In the genomic region with DNA sequence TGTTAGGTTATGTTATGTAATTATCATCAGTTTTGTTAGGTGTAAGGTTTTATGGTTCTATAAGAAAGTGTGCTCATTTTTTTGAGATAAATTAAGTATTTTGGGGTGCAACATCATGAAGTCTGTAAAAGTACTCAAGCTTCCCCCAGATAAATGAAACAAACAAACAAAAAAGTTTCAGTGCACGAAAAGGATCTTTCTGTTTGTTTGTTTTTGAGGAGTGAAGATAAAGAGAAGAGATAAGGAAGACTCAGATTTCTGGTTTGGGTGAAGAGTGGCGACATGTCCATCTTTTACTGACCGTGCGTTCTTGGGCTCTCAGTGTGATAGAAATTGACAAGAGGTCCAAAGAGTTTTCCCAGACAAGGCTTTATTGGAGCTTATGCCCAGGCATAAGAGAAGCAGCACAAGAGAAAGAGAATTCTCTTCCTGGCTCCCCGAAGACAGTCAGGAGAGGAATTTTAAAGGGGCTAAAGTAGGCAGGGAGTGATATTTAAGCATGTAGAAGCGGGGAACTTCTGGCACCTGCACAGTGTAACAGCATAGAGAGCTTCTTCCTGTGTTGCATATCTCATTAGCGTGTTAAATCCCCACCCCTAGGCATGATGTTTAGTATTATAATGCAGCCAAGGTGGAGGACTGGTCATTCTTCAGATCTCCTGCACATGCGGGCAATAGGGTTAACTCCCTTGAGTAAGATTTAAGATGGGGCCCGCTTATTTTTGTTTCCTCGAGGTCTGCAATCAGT, we compare ENCODE assay signal across 30 cellular contexts.
"Had no signal": no experiment of that assay in that cellular context is flagged by ENCODE, and none has a peak within 500 bp of the region (broad histone marks: within the 10 kb centered on the region; RNA-seq: fewer than 3 reads in every experiment).

No MANE protein-coding gene starts in this region.

- ATAC-seq: gastroesophageal sphincter; left cardiac atrium; left ventricle myocardium superior; naive thymus-derived CD8-positive, alpha-beta T cell; right lobe of liver; stimulated activated effector memory CD8-positive, alpha-beta T cell treated with anti-CD3 and anti-CD28 coated beads, Interleukin-12 subunit alpha, Interleukin-12 subunit beta, amount 100 ng/mL, for 72 hours; T-helper 17 cell had no signal

- H3K27ac Mint-ChIP-seq: activated CD4-positive, alpha-beta memory T cell treated with anti-CD3 and anti-CD28 coated beads, Interleukin-2, amount 10 ng/mL, durations not matched to agents 7 days and 5 days; activated CD4-positive, alpha-beta T cell treated with anti-CD3 and anti-CD28 coated beads, Interleukin-2, amount 10 ng/mL, durations not matched to agents 7 days and 5 days; activated naive CD4-positive, alpha-beta T cell treated with anti-CD3 and anti-CD28 coated beads, Interleukin-2, amount 10 ng/mL, durations not matched to agents 7 days and 5 days; activated naive CD8-positive, alpha-beta T cell treated with anti-CD3 and anti-CD28 coated beads, Interleukin-2, amount 10 ng/mL, durations not matched to agents 7 days and 5 days; activated T-cell treated with anti-CD3 and anti-CD28 coated beads, Interleukin-2, amount 50 U/mL, for 24 hours; brain; stimulated activated effector memory CD8-positive, alpha-beta T cell treated with anti-CD3 and anti-CD28 coated beads, Interleukin-12 subunit alpha, Interleukin-12 subunit beta, amount 100 ng/mL, for 72 hours; T-helper 17 cell had no signal

- H3K4me3 ChIP-seq: ascending aorta, cardiac muscle cell, gastroesophageal sphincter, hepatocyte, right lobe of liver, skin epidermis, stomach, thyroid gland, upper lobe of left lung, vagina had no signal

- H3K4me2 ChIP-seq: hepatocyte had no signal

- H3K9me3 ChIP-seq: ascending aorta, right lobe of liver, thyroid gland, upper lobe of left lung, vagina had no signal

- H3K27ac ChIP-seq: ascending aorta, cardiac muscle cell, gastroesophageal sphincter, hepatocyte, right lobe of liver, skin epidermis, stomach, thyroid gland, upper lobe of left lung, vagina had no signal

- H3K9me3 Mint-ChIP-seq: activated CD4-positive, alpha-beta memory T cell treated with anti-CD3 and anti-CD28 coated beads, Interleukin-2, amount 10 ng/mL, durations not matched to agents 7 days and 5 days; activated CD4-positive, alpha-beta T cell treated with anti-CD3 and anti-CD28 coated beads, Interleukin-2, amount 10 ng/mL, durations not matched to agents 7 days and 5 days; activated naive CD4-positive, alpha-beta T cell treated with anti-CD3 and anti-CD28 coated beads, Interleukin-2, amount 10 ng/mL, durations not matched to agents 7 days and 5 days; activated naive CD8-positive, alpha-beta T cell treated with anti-CD3 and anti-CD28 coated beads, Interleukin-2, amount 10 ng/mL, durations not matched to agents 7 days and 5 days; activated T-cell treated with anti-CD3 and anti-CD28 coated beads, Interleukin-2, amount 50 U/mL, for 24 hours; naive thymus-derived CD8-positive, alpha-beta T cell; stimulated activated effector memory CD8-positive, alpha-beta T cell treated with anti-CD3 and anti-CD28 coated beads, Interleukin-12 subunit alpha, Interleukin-12 subunit beta, amount 100 ng/mL, for 72 hours had no signal

- H3K4me1 Mint-ChIP-seq: activated CD4-positive, alpha-beta T cell treated with anti-CD3 and anti-CD28 coated beads, Interleukin-2, amount 10 ng/mL, durations not matched to agents 7 days and 5 days; activated naive CD4-positive, alpha-beta T cell treated with anti-CD3 and anti-CD28 coated beads, Interleukin-2, amount 10 ng/mL, durations not matched to agents 7 days and 5 days; activated naive CD8-positive, alpha-beta T cell treated with anti-CD3 and anti-CD28 coated beads, Interleukin-2, amount 10 ng/mL, durations not matched to agents 7 days and 5 days; brain had no signal

- H3K4me1 ChIP-seq: ascending aorta, gastroesophageal sphincter, right lobe of liver, stomach, thyroid gland, upper lobe of left lung, vagina had no signal

- H3K27me3 Mint-ChIP-seq: activated CD4-positive, alpha-beta T cell treated with anti-CD3 and anti-CD28 coated beads, Interleukin-2, amount 10 ng/mL, durations not matched to agents 7 days and 5 days; activated T-cell treated with anti-CD3 and anti-CD28 coated beads, Interleukin-2, amount 50 U/mL, for 24 hours had no signal

- DNase-seq: activated CD4-positive, alpha-beta memory T cell treated with anti-CD3 and anti-CD28 coated beads, Interleukin-2, amount 10 ng/mL, durations not matched to agents 7 days and 5 days; activated CD4-positive, alpha-beta T cell treated with anti-CD3 and anti-CD28 coated beads for 1 hour; activated CD4-positive, alpha-beta T cell treated with anti-CD3 and anti-CD28 coated beads, Interleukin-2, amount 10 ng/mL, durations not matched to agents 7 days and 5 days; activated CD8-positive, alpha-beta memory T cell treated with anti-CD3 and anti-CD28 coated beads, Interleukin-2, amount 50 U/mL, for 48 hours; activated gamma-delta T cell; activated naive CD4-positive, alpha-beta T cell treated with anti-CD3 and anti-CD28 coated beads, Interleukin-2, amount 10 ng/mL, durations not matched to agents 7 days and 5 days; activated naive CD8-positive, alpha-beta T cell treated with anti-CD3 and anti-CD28 coated beads, Interleukin-2, amount 10 ng/mL, durations not matched to agents 7 days and 5 days; activated T-cell treated with anti-CD3 and anti-CD28 coated beads, Interleukin-2, amount 50 U/mL, for 24 hours; cortex of kidney; left cardiac atrium; left ventricle myocardium superior; mammary epithelial cell; midbrain; naive thymus-derived CD8-positive, alpha-beta T cell; right lobe of liver; stimulated activated CD4-positive, alpha-beta T cell treated with anti-CD3 and anti-CD28 coated beads, Interleukin-12 subunit alpha, Interleukin-12 subunit beta, amount 100 ng/mL, for 4 hours; stimulated activated CD4-positive, alpha-beta T cell treated with anti-CD3 and anti-CD28 coated beads, Interleukin-4, amount 100 ng/mL, for 1 hour; stomach; T-helper 17 cell; T1000; thyroid gland; upper lobe of left lung had no signal

- H2AFZ ChIP-seq: hepatocyte had no signal

- H3K79me2 ChIP-seq: hepatocyte had no signal

- H3K36me3 Mint-ChIP-seq: activated naive CD4-positive, alpha-beta T cell treated with anti-CD3 and anti-CD28 coated beads, Interleukin-2, amount 10 ng/mL, durations not matched to agents 7 days and 5 days; activated naive CD8-positive, alpha-beta T cell treated with anti-CD3 and anti-CD28 coated beads, Interleukin-2, amount 10 ng/mL, durations not matched to agents 7 days and 5 days; brain; naive thymus-derived CD8-positive, alpha-beta T cell; stimulated activated effector memory CD8-positive, alpha-beta T cell treated with anti-CD3 and anti-CD28 coated beads, Interleukin-12 subunit alpha, Interleukin-12 subunit beta, amount 100 ng/mL, for 72 hours had no signal

- H3K36me3 ChIP-seq: ascending aorta, cardiac muscle cell, gastroesophageal sphincter, right lobe of liver, stomach, thyroid gland, upper lobe of left lung, vagina had no signal

- H3K27me3 ChIP-seq: ascending aorta, cardiac muscle cell, gastroesophageal sphincter, hepatocyte, right lobe of liver, stomach, thyroid gland, upper lobe of left lung, vagina had no signal

- H3K4me3 Mint-ChIP-seq: activated CD4-positive, alpha-beta memory T cell treated with anti-CD3 and anti-CD28 coated beads, Interleukin-2, amount 10 ng/mL, durations not matched to agents 7 days and 5 days; activated CD4-positive, alpha-beta T cell treated with anti-CD3 and anti-CD28 coated beads, Interleukin-2, amount 10 ng/mL, durations not matched to agents 7 days and 5 days; activated naive CD4-positive, alpha-beta T cell treated with anti-CD3 and anti-CD28 coated beads, Interleukin-2, amount 10 ng/mL, durations not matched to agents 7 days and 5 days; activated naive CD8-positive, alpha-beta T cell treated with anti-CD3 and anti-CD28 coated beads, Interleukin-2, amount 10 ng/mL, durations not matched to agents 7 days and 5 days; activated T-cell treated with anti-CD3 and anti-CD28 coated beads, Interleukin-2, amount 50 U/mL, for 24 hours; brain; stimulated activated effector memory CD8-positive, alpha-beta T cell treated with anti-CD3 and anti-CD28 coated beads, Interleukin-12 subunit alpha, Interleukin-12 subunit beta, amount 100 ng/mL, for 72 hours; T-helper 17 cell had no signal
